ENCODE assay signal across 1 cellular context in genomic region chr4:99946346-99947189, GRCh38.
TF ChIP-seq lines count a peak whose summit lies in the region.

TSS of gene DNAJB14 (minus strand) at chr4:99946618. CDS start at chr4:99946571, 47 bp downstream.

TF ChIP-seq in SK-N-SH, 30 proteins besides CTCF, POLR2A, EP300 and RAD21 (continued from another document):
- TF ChIP-seq USF2 (IDR thresholded peaks at IDR 0.05; ENCODE audit: borderline replicate concordance, low read depth, low read length): no peak
- TF ChIP-seq TEAD4 (IDR thresholded peaks at IDR 0.05; ENCODE audit: borderline replicate concordance, insufficient read depth): no peak
- TF ChIP-seq PBX3 (IDR thresholded peaks at IDR 0.05): no peak
- no peak for TF ChIP-seq EZH2phosphoT487 (IDR thresholded peaks at IDR 0.05; ENCODE audit: borderline replicate concordance, low read depth)
- no peak for TF ChIP-seq SMC3 (IDR thresholded peaks at IDR 0.05; ENCODE audit: low read depth, low read length)
- no peak for TF ChIP-seq YY1 (IDR thresholded peaks at IDR 0.05; ENCODE audit: low read depth)
- TF ChIP-seq NRF1 (IDR thresholded peaks at IDR 0.05; ENCODE audit: low read depth, low read length): 0 out of 2 replicates have a peak, but pooled peaks have one; percentile 26
- no peak for TF ChIP-seq REST (IDR thresholded peaks at IDR 0.05; ENCODE audit: low read depth, low read length)
- no peak for TF ChIP-seq FOSL2 (IDR thresholded peaks at IDR 0.05; ENCODE audit: borderline replicate concordance, low read depth)
- TF ChIP-seq MXI1 (IDR thresholded peaks at IDR 0.05; ENCODE audit: low read depth, low read length): peak; percentile 74; the same call in 1 of the 2 replicates
- peak; percentile 72 for TF ChIP-seq POLR2AphosphoS5 (IDR thresholded peaks at IDR 0.05; ENCODE audit: low read depth, low read length)
- TF ChIP-seq SIN3A (IDR thresholded peaks at IDR 0.05; ENCODE audit: borderline replicate concordance, low read depth, low read length): peak; percentile 40; the same call in 1 of the 2 replicates
- TF ChIP-seq CHD2 (IDR thresholded peaks at IDR 0.05; ENCODE audit: low read length, partially characterized antibody): peak; percentile 10
- no peak for TF ChIP-seq GATA2 (CRISPR knock-in tag; IDR thresholded peaks at IDR 0.05)
- TF ChIP-seq GABPA (IDR thresholded peaks at IDR 0.05; ENCODE audit: low read depth): peak; percentile 75
- TF ChIP-seq NFIC (IDR thresholded peaks at IDR 0.05; ENCODE audit: borderline replicate concordance): no peak
- TF ChIP-seq, protein P1, sequence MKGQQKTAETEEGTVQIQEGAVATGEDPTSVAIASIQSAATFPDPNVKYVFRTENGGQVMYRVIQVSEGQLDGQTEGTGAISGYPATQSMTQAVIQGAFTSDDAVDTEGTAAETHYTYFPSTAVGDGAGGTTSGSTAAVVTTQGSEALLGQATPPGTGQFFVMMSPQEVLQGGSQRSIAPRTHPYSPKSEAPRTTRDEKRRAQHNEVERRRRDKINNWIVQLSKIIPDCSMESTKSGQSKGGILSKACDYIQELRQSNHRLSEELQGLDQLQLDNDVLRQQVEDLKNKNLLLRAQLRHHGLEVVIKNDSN (IDR thresholded peaks at IDR 0.05; ENCODE audit: borderline replicate concordance, low read depth): no peak
- TF ChIP-seq, protein P2, sequence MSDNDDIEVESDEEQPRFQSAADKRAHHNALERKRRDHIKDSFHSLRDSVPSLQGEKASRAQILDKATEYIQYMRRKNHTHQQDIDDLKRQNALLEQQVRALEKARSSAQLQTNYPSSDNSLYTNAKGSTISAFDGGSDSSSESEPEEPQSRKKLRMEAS (IDR thresholded peaks at IDR 0.05; ENCODE audit: low read depth): peak; percentile 54; the same call in 1 of the 2 replicates
- peak; percentile 76 for TF ChIP-seq TAF1 (IDR thresholded peaks at IDR 0.05; ENCODE audit: borderline replicate concordance, low read depth, low read length)
- TF ChIP-seq ELF1 (IDR thresholded peaks at IDR 0.05): peak; percentile 73
- TF ChIP-seq FOXJ3 (CRISPR knock-in tag; IDR thresholded peaks at IDR 0.05): no peak
- TF ChIP-seq FOXM1 (IDR thresholded peaks at IDR 0.05; ENCODE audit: low read depth): no peak
- TF ChIP-seq RXRA (IDR thresholded peaks at IDR 0.05; ENCODE audit: borderline replicate concordance, low read depth): no peak
- peak; percentile 40; the same call in 1 of the 2 replicates for TF ChIP-seq JUND (IDR thresholded peaks at IDR 0.05)
